In the genomic region with DNA sequence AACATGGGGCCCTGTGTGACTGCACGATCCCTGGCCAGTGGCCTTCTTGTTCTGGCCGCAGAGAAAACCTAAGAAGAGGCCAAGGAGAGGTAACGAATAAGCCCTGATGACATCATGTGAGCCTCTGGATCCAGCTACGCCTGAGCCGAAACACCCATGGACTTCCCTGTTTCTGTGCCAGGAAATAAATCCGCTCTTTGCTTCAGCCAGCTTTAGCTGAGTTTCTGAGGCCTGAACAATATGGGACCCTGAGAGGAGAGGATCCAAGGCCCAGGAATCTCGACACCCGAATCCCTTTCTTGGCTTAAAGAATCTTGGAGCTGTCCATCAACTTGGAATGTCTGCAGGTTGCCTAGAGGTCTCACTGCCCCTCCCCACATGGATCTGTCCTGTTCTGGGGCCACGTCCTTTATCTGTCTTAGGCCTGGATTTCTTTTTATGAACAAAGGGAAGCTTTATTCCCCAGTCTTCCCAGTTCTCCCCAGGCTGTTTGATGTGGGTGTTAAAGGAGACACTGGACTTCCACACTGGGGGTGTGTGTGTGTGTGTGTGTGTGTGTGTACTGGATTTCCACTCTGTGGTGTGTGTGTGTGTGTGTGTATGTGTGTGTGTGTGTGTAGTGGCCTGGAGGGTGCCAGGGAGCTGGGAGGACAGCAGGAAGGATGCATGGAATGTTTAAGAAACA, we compare ENCODE assay signal across 1 cellular context.
TF ChIP-seq lines count a peak whose summit lies in the region.

No MANE protein-coding gene starts in this region.

TF ChIP-seq in SK-N-SH, 30 proteins besides CTCF, POLR2A, EP300 and RAD21 (continued from another document):
- TF ChIP-seq, protein P1, sequence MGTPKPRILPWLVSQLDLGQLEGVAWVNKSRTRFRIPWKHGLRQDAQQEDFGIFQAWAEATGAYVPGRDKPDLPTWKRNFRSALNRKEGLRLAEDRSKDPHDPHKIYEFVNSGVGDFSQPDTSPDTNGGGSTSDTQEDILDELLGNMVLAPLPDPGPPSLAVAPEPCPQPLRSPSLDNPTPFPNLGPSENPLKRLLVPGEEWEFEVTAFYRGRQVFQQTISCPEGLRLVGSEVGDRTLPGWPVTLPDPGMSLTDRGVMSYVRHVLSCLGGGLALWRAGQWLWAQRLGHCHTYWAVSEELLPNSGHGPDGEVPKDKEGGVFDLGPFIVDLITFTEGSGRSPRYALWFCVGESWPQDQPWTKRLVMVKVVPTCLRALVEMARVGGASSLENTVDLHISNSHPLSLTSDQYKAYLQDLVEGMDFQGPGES (IDR thresholded peaks at IDR 0.05; ENCODE audit: low read depth, low read length): no peak
- TF ChIP-seq RXRA (IDR thresholded peaks at IDR 0.05; ENCODE audit: borderline replicate concordance, low read depth): no peak
- TF ChIP-seq YY1 (IDR thresholded peaks at IDR 0.05; ENCODE audit: low read depth): no peak
- TF ChIP-seq, protein P2, sequence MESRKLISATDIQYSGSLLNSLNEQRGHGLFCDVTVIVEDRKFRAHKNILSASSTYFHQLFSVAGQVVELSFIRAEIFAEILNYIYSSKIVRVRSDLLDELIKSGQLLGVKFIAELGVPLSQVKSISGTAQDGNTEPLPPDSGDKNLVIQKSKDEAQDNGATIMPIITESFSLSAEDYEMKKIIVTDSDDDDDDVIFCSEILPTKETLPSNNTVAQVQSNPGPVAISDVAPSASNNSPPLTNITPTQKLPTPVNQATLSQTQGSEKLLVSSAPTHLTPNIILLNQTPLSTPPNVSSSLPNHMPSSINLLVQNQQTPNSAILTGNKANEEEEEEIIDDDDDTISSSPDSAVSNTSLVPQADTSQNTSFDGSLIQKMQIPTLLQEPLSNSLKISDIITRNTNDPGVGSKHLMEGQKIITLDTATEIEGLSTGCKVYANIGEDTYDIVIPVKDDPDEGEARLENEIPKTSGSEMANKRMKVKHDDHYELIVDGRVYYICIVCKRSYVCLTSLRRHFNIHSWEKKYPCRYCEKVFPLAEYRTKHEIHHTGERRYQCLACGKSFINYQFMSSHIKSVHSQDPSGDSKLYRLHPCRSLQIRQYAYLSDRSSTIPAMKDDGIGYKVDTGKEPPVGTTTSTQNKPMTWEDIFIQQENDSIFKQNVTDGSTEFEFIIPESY (IDR thresholded peaks at IDR 0.05; ENCODE audit: borderline replicate concordance, low read depth): no peak
- no peak for TF ChIP-seq ELF1 (IDR thresholded peaks at IDR 0.05)
- no peak for TF ChIP-seq TAF1 (IDR thresholded peaks at IDR 0.05; ENCODE audit: borderline replicate concordance, low read depth, low read length)
- TF ChIP-seq, protein P3, sequence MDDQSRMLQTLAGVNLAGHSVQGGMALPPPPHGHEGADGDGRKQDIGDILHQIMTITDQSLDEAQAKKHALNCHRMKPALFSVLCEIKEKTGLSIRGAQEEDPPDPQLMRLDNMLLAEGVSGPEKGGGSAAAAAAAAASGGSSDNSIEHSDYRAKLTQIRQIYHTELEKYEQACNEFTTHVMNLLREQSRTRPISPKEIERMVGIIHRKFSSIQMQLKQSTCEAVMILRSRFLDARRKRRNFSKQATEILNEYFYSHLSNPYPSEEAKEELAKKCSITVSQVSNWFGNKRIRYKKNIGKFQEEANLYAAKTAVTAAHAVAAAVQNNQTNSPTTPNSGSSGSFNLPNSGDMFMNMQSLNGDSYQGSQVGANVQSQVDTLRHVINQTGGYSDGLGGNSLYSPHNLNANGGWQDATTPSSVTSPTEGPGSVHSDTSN (IDR thresholded peaks at IDR 0.05): no peak
- no peak for TF ChIP-seq FOSL2 (IDR thresholded peaks at IDR 0.05; ENCODE audit: borderline replicate concordance, low read depth)
- TF ChIP-seq, protein P4, sequence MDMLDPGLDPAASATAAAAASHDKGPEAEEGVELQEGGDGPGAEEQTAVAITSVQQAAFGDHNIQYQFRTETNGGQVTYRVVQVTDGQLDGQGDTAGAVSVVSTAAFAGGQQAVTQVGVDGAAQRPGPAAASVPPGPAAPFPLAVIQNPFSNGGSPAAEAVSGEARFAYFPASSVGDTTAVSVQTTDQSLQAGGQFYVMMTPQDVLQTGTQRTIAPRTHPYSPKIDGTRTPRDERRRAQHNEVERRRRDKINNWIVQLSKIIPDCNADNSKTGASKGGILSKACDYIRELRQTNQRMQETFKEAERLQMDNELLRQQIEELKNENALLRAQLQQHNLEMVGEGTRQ (IDR thresholded peaks at IDR 0.05; ENCODE audit: borderline replicate concordance, low read depth, low read length): no peak
- TF ChIP-seq, protein P5, sequence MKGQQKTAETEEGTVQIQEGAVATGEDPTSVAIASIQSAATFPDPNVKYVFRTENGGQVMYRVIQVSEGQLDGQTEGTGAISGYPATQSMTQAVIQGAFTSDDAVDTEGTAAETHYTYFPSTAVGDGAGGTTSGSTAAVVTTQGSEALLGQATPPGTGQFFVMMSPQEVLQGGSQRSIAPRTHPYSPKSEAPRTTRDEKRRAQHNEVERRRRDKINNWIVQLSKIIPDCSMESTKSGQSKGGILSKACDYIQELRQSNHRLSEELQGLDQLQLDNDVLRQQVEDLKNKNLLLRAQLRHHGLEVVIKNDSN (IDR thresholded peaks at IDR 0.05; ENCODE audit: borderline replicate concordance, low read depth): no peak
- TF ChIP-seq MEF2A (IDR thresholded peaks at IDR 0.05; ENCODE audit: borderline replicate concordance, low read depth): no peak
- TF ChIP-seq GABPA (IDR thresholded peaks at IDR 0.05; ENCODE audit: low read depth): no peak
- TF ChIP-seq SMC3 (IDR thresholded peaks at IDR 0.05; ENCODE audit: low read depth, low read length): no peak
